ENCODE assay signal across 31 cellular contexts in genomic region chr21:17729455-17729854, GRCh38.
"Had no signal": no experiment of that assay in that cellular context is flagged by ENCODE, and none has a peak within 500 bp of the region (broad histone marks: within the 10 kb centered on the region; RNA-seq: fewer than 3 reads in every experiment).

No MANE protein-coding gene starts in this region.

- H3K27ac ChIP-seq: ascending aorta, cardiac muscle cell, VCaP had no signal

- H3K9me3 ChIP-seq: ascending aorta had no signal

- H3K4me3 ChIP-seq: ascending aorta, cardiac muscle cell had no signal

- ATAC-seq: activated CD8-positive, alpha-beta T cell treated with anti-CD3 and anti-CD28 coated beads for 36 hours; activated naive CD8-positive, alpha-beta T cell treated with anti-CD3 and anti-CD28 coated beads, Interleukin-2, amount 50 U/mL, for 24 hours; activated T-cell treated with anti-CD3 and anti-CD28 coated beads, Interleukin-2, amount 50 U/mL, for 4 hours; activated T-cell treated with anti-CD3 and anti-CD28 coated beads, Interleukin-2, amount 50 U/mL, for 72 hours; activated T-helper 17 cell treated with anti-CD3 and anti-CD28 coated beads, Interleukin-2, amount 50 U/mL, for 72 hours had no signal

- H3K36me3 ChIP-seq: ascending aorta, cardiac muscle cell had no signal

- H3K27me3 ChIP-seq: ascending aorta, cardiac muscle cell had no signal

- FAIRE-seq: bronchial epithelial cell, TTC549 had no signal

- H3K4me1 ChIP-seq: ascending aorta had no signal

- DNase-seq: activated B cell treated with CpG ODN at 0.5 μM for 24 hours; activated CD4-positive, alpha-beta memory T cell treated with anti-CD3 and anti-CD28 coated beads for 36 hours; activated CD4-positive, alpha-beta T cell treated with anti-CD3 and anti-CD28 coated beads for 4 hours; activated CD4-positive, alpha-beta T cell treated with anti-CD3 and anti-CD28 coated beads, Interleukin-2, amount 10 ng/mL, durations not matched to agents 24 days and 14 days; activated CD4-positive, alpha-beta T cell treated with anti-CD3 and anti-CD28 coated beads, Interleukin-2, amount 50 U/mL, for 1 hour; activated CD4-positive, alpha-beta T cell treated with anti-CD3 and anti-CD28 coated beads, Interleukin-2, amount 50 U/mL, for 4 hours; activated CD4-positive, CD25-positive, alpha-beta regulatory T cell treated with anti-CD3 and anti-CD28 coated beads, Interleukin-2, amount 50 U/mL, for 72 hours; activated CD8-positive, alpha-beta memory T cell treated with anti-CD3 and anti-CD28 coated beads, Interleukin-2, amount 50 U/mL, for 4 hours; activated CD8-positive, alpha-beta T cell treated with anti-CD3 and anti-CD28 coated beads for 36 hours; activated gamma-delta T cell; activated naive CD4-positive, alpha-beta T cell treated with anti-CD3 and anti-CD28 coated beads, Interleukin-2, amount 10 ng/mL, durations not matched to agents 7 days and 5 days; activated naive CD4-positive, alpha-beta T cell treated with Interleukin-2 at 50 U/mL for 16 hours; activated naive CD8-positive, alpha-beta T cell treated with anti-CD3 and anti-CD28 coated beads, Interleukin-2, amount 10 ng/mL, durations not matched to agents 7 days and 5 days; activated naive CD8-positive, alpha-beta T cell treated with anti-CD3 and anti-CD28 coated beads, Interleukin-2, amount 50 U/mL, for 24 hours; activated T-cell treated with anti-CD3 and anti-CD28 coated beads for 4 hours; activated T-cell treated with anti-CD3 and anti-CD28 coated beads, Interleukin-2, amount 50 U/mL, for 1 hour; activated T-cell treated with anti-CD3 and anti-CD28 coated beads, Interleukin-2, amount 50 U/mL, for 4 hours; activated T-cell treated with anti-CD3 and anti-CD28 coated beads, Interleukin-2, amount 50 U/mL, for 72 hours; amygdala; anterior cingulate cortex; caudate nucleus; cerebellar nuclear complex; T-helper 1 cell; T-helper 2 cell; T-helper 9 cell had no signal
